ENCODE assay signal across 8 cellular contexts in the genomic region with DNA sequence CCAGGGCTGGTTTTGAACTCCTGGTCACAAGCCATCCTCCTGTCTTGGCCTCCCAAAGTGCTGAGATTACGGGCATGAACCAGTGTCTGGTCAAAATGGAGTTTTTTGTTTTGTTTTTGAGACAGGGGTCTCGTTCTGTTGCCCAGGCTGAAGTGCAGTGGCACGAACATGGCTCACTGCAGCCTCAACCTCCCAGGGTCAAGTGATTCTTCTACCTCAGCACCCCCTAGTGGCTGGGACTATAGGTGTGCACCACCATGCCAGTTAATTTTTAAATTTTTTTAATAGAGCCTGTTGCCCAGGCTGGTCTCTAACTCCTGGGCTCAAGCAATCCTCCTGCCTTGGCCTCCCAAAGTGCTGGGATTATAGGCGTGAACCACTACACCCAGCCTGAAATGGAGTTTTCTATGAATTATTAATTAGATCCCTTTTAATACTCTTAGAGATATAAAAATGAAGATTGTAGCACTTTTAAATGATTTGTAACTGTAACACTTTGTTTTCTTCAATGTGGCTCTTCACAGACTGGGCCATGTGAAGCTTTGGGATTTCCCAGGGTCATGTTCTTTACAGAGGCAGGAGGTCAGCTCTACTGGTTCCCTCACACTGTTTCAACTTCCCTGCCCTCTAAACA. TPM values are rescaled to one million over a fixed set of nuclear protein-coding genes. Genes with fewer than 3 reads are reported as not detected.
A peak's percentile ranks its signal among the peaks of the same experiment; 100 is the strongest.
DNase-seq lines count a peak whose midpoint lies in the region; ATAC-seq, FAIRE-seq and TF ChIP-seq lines count a peak whose summit lies in the region.

No MANE protein-coding gene starts in this region.

- H2AK5ac ChIP-seq in IMR-90 (ENCODE audit: low read depth, low read length) (peak overlapping the region; percentile 87), mesenchymal stem cell (ENCODE audit: low read length, severe bottlenecking) (no peak overlapping the region)

- peak overlapping the region; percentile 96 for H2BK5ac ChIP-seq in IMR-90 (ENCODE audit: low read depth, low read length, poor library complexity, severe bottlenecking)
- H2BK5ac ChIP-seq in mesenchymal stem cell (ENCODE audit: low read depth, low read length, poor library complexity, severe bottlenecking) = no peak overlapping the region

- DNase-seq in DND-41 = peak; percentile 27
- peak; percentile 50 for DNase-seq in IMR-90
- DNase-seq in K562 (ENCODE audit: extremely low read depth in 1 of 4, low spot score in 3 of 4) = peak in 1 of 4 experiments; percentile 66
- DNase-seq in mesenchymal stem cell = no peak
- DNase-seq in NCI-H1092 (lab: John Stamatoyannopoulos, UW) = no peak
- no peak for DNase-seq in NCI-H1436 (lab: John Stamatoyannopoulos, UW)
- no peak for DNase-seq in CD4-positive, alpha-beta memory T cell

- TF ChIP-seq EP300 in K562 (IDR thresholded peaks at IDR 0.05; ENCODE audit: low read length) = no peak

- H3K4me3 ChIP-seq in DND-41 (ENCODE audit: low read depth in 1 of 2, low read length in 2 of 2) (no peak overlapping the region), IMR-90 (ENCODE audit: insufficient read depth, low read depth, low read length) (no peak overlapping the region), K562 (no peak overlapping the region), mesenchymal stem cell (ENCODE audit: insufficient read depth in 1 of 2, low read depth in 1 of 2, low read length in 2 of 2) (no peak overlapping the region)
- no peak overlapping the region for H3K4me3 ChIP-seq in CD4-positive, alpha-beta memory T cell (ENCODE audit: low read length in 2 of 2)

- peak; percentile 75 for FAIRE-seq in K562 (lab: Jason Lieb, UNC)

- peaks cover 0 to 2% of the 10 kb centered on the region in 2 donors for H3K27me3 Mint-ChIP-seq in CD4-positive, alpha-beta memory T cell

- H4K5ac ChIP-seq in IMR-90 (ENCODE audit: low read depth, low read length) = peak overlapping the region; percentile 84

- H3K14ac ChIP-seq in IMR-90 (replicated peaks; ENCODE audit: low read depth, low read length) (peak overlapping the region; percentile 47), mesenchymal stem cell (ENCODE audit: low read length in 2 of 2) (no peak overlapping the region)

- H2BK20ac ChIP-seq in IMR-90 (ENCODE audit: low read depth, low read length) = peak overlapping the region; percentile 63

- H2AFZ ChIP-seq in DND-41 (ENCODE audit: low read depth, low read length) = no peak overlapping the region
- peak overlapping the region; percentile 19 for H2AFZ ChIP-seq in IMR-90 (replicated peaks; ENCODE audit: low read length, poor library complexity)
- H2AFZ ChIP-seq in K562 (ENCODE audit: low read depth, low read length) = no peak overlapping the region
- no peak overlapping the region for H2AFZ ChIP-seq in mesenchymal stem cell (ENCODE audit: low read depth, low read length)

- no peak overlapping the region for H3K9ac ChIP-seq in DND-41 (ENCODE audit: low read depth, low read length)
- peak overlapping the region; percentile 44 for H3K9ac ChIP-seq in IMR-90 (ENCODE audit: low read depth, low read length)
- H3K9ac ChIP-seq in K562 (ENCODE audit: insufficient read depth in 1 of 2, low read depth in 2 of 2, low read length in 2 of 2) = no peak overlapping the region
- H3K9ac ChIP-seq in mesenchymal stem cell (ENCODE audit: low read length) = peak overlapping the region; percentile 64

- CTCF ChIA-PET in IMR-90 (lab: Yijun Ruan, JAX) = interaction anchor here (0.9 to 2.2 kb wide), 10 partner anchors 16 to 67 kb away, joined by 3 to 12 read pairs (median 5); no protein-coding TSS in a partner anchor
- CTCF ChIA-PET in K562 (lab: Yijun Ruan, JAX; ENCODE audit: low intra/inter-chr PET ratio) = interaction anchor here (2.0 kb wide), 1 partner anchor 61 kb away, joined by 6 read pairs; no protein-coding TSS in a partner anchor
- CTCF ChIA-PET in CD4-positive, alpha-beta memory T cell (lab: Charles Lee; ENCODE audit: partially characterized antibody) = no interaction called here

- intact Hi-C loops in IMR-90 (cut with micrococcal nuclease) = loop anchor here (2.0 kb wide), 1 partner anchor 61 kb away; no protein-coding TSS in a partner anchor
- intact Hi-C loops in K562 (cut with micrococcal nuclease) = loop anchor here (1.0 kb wide), 1 partner anchor 60 kb away; no protein-coding TSS in a partner anchor
- intact Hi-C loops in CD4-positive, alpha-beta memory T cell (cut with micrococcal nuclease) = no loop called here

- H3K4me1 ChIP-seq in DND-41 (ENCODE audit: insufficient read depth, low read length) (no peaks in the 10 kb centered on the region), IMR-90 (ENCODE audit: control insufficient read depth, insufficient read depth, low read length) (peaks cover 16% of the 10 kb centered on the region), K562 (replicated peaks in 1 of 2; ENCODE audit: control insufficient read depth in 2 of 2, insufficient read depth in 2 of 2, low read length in 2 of 2) (no peaks in the 10 kb centered on the region; a peak in 1 of 5 replicates), mesenchymal stem cell (ENCODE audit: control insufficient read depth, insufficient read depth, low read depth, low read length) (no peaks in the 10 kb centered on the region)
- H3K4me1 ChIP-seq in CD4-positive, alpha-beta memory T cell (ENCODE audit: insufficient read depth, low read length) = no peaks in the 10 kb centered on the region

- H2BK12ac ChIP-seq in mesenchymal stem cell (ENCODE audit: low read length in 2 of 2) = no peak overlapping the region

- H3K27me3 ChIP-seq in DND-41 (ENCODE audit: insufficient read depth, low read length, poor library complexity) (no peaks in the 10 kb centered on the region), IMR-90 (ENCODE audit: control insufficient read depth, insufficient read depth, low read length) (no peaks in the 10 kb centered on the region), K562 (ENCODE audit: control insufficient read depth in 2 of 2, insufficient read depth in 2 of 2, low read length in 2 of 2) (no peaks in the 10 kb centered on the region; a peak in 1 of 5 replicates), mesenchymal stem cell (ENCODE audit: control insufficient read depth in 1 of 2, insufficient read depth in 1 of 2, low read length in 2 of 2) (no peaks in the 10 kb centered on the region)
- no peaks in the 10 kb centered on the region for H3K27me3 ChIP-seq in CD4-positive, alpha-beta memory T cell (ENCODE audit: insufficient read depth, low read length)

- H3K4me1 Mint-ChIP-seq in CD4-positive, alpha-beta memory T cell = no peaks in the 10 kb centered on the region

- TF ChIP-seq CTCF in DND-41 (IDR thresholded peaks at IDR 0.05; ENCODE audit: borderline replicate concordance, extremely low read depth, low read length, poor library complexity, severe bottlenecking) (peak; percentile 53), IMR-90 (conservative IDR thresholded peaks at IDR 0.05; ENCODE audit: low read depth, low read length) (peak; percentile 64), K562 (IDR thresholded peaks at IDR 0.05 in 2 of 3, conservative IDR thresholded peaks at IDR 0.05 in 1 of 3; ENCODE audit: insufficient read depth in 2 of 3, low read depth in 1 of 3, low read length in 3 of 3) (peak; percentile 66 to 73 (median 68))

- H2BK15ac ChIP-seq in IMR-90 (ENCODE audit: low read depth, low read length) = peak overlapping the region; percentile 84; the same call in 2 of the 3 replicates
- H2BK15ac ChIP-seq in mesenchymal stem cell (ENCODE audit: low read depth, poor library complexity, severe bottlenecking) = no peak overlapping the region

- TF ChIP-seq RAD21 in IMR-90 (IDR thresholded peaks at IDR 0.05; ENCODE audit: low read length) = peak; percentile 68
- peak; percentile 60 to 83; a peak in 3 of 4 replicates for TF ChIP-seq RAD21 in K562 (CRISPR knock-in tag; conservative IDR thresholded peaks at IDR 0.05 in 1 of 2, IDR thresholded peaks at IDR 0.05 in 1 of 2)

- no peaks in the 10 kb centered on the region for H3K9me3 ChIP-seq in DND-41 (ENCODE audit: insufficient read depth, low read length, severe bottlenecking)
- H3K9me3 ChIP-seq in IMR-90 (ENCODE audit: control insufficient read depth, insufficient read depth, low read length) = no peaks in the 10 kb centered on the region
- no peaks in the 10 kb centered on the region for H3K9me3 ChIP-seq in K562 (replicated peaks; ENCODE audit: control insufficient read depth, insufficient read depth, low read depth, low read length)
- H3K9me3 ChIP-seq in mesenchymal stem cell (ENCODE audit: control insufficient read depth, low read length) = no peaks in the 10 kb centered on the region
- H3K9me3 ChIP-seq in CD4-positive, alpha-beta memory T cell (ENCODE audit: control insufficient read depth in 1 of 2, low read length in 2 of 2) = no peaks in the 10 kb centered on the region

- H3K36me3 ChIP-seq in DND-41 (ENCODE audit: insufficient read depth, low read length) = no peaks in the 10 kb centered on the region
- no peaks in the 10 kb centered on the region for H3K36me3 ChIP-seq in IMR-90 (ENCODE audit: control insufficient read depth, insufficient read depth, low read length)
- no peaks in the 10 kb centered on the region for H3K36me3 ChIP-seq in K562 (ENCODE audit: control insufficient read depth, insufficient read depth, low read length)
- no peaks in the 10 kb centered on the region for H3K36me3 ChIP-seq in mesenchymal stem cell (ENCODE audit: control insufficient read depth in 1 of 2, insufficient read depth in 2 of 2, low read depth in 1 of 2, low read length in 2 of 2)
- no peaks in the 10 kb centered on the region for H3K36me3 ChIP-seq in CD4-positive, alpha-beta memory T cell (ENCODE audit: insufficient read depth, low read length)

- no CpG with 5 or more reads among the region's 4 CpGs for WGBS in IMR-90 (ENCODE audit: extremely low coverage in 2 of 2, insufficient read length in 1 of 2), 2 experiments
- WGBS in K562 (ENCODE audit: insufficient coverage, low coverage, missing lambda C conversion rate) = 8% methylated on average over 4 of the region's 4 CpGs
- 69% methylated on average over 3 of the region's 4 CpGs for WGBS in mesenchymal stem cell

- H3K27ac ChIP-seq in DND-41 (ENCODE audit: low read length) = no peak overlapping the region
- peak overlapping the region; percentile 88 for H3K27ac ChIP-seq in IMR-90 (ENCODE audit: insufficient read depth, low read length)
- H3K27ac ChIP-seq in K562 (ENCODE audit: extremely low read depth, low read depth, low read length) = no peak overlapping the region
- no peak overlapping the region for H3K27ac ChIP-seq in mesenchymal stem cell (ENCODE audit: low read length, poor library complexity, severe bottlenecking)
- H3K27ac ChIP-seq in CD4-positive, alpha-beta memory T cell (ENCODE audit: low read depth, low read length) = no peak overlapping the region

- H3K9me1 ChIP-seq in IMR-90 (ENCODE audit: insufficient read depth, low read length) (peaks cover 13% of the 10 kb centered on the region), K562 (ENCODE audit: control insufficient read depth, insufficient read depth, low read length) (no peaks in the 10 kb centered on the region)

- H2BK120ac ChIP-seq in IMR-90 (ENCODE audit: low read depth, low read length) = peak overlapping the region; percentile 86
- H2BK120ac ChIP-seq in mesenchymal stem cell (ENCODE audit: low read depth, low read length) = no peak overlapping the region

- H3K27ac Mint-ChIP-seq in CD4-positive, alpha-beta memory T cell = peak overlapping the region in 1 of 7 donors; percentile 46

- in situ Hi-C loops in IMR-90 (cut with MboI; ENCODE audit: low sequenced_read_pairs) (no loop called here), K562 (cut with MboI) (no loop called here)

- H3K18ac ChIP-seq in IMR-90 (ENCODE audit: low read depth, low read length) = peak overlapping the region; percentile 82
- peak overlapping the region in 1 of 2 experiments; percentile 29 for H3K18ac ChIP-seq in mesenchymal stem cell (ENCODE audit: low read depth in 1 of 2, low read length in 2 of 2)

- H4K91ac ChIP-seq in IMR-90 (ENCODE audit: insufficient read depth, low read depth, low read length) (peak overlapping the region; percentile 55), mesenchymal stem cell (ENCODE audit: low read length) (no peak overlapping the region)

- peaks cover 0 to 7% (median 0%) of the 10 kb centered on the region in 8 donors for H3K9me3 Mint-ChIP-seq in CD4-positive, alpha-beta memory T cell

- POLR2A ChIA-PET in IMR-90 (lab: Charles Lee; ENCODE audit: unreplicated experiment) = interaction anchor here (0.9 to 2.3 kb wide), 5 partner anchors 11 to 44 kb away, joined by 3 to 20 read pairs (median 6); partner anchors contain the start of gene SPARC
- POLR2A ChIA-PET in K562 (lab: Yijun Ruan, JAX) = no interaction called here
- POLR2A ChIA-PET in CD4-positive, alpha-beta memory T cell (lab: Charles Lee; ENCODE audit: partially characterized antibody) = no interaction called here

- no peaks in the 10 kb centered on the region for H3K79me2 ChIP-seq in DND-41 (ENCODE audit: insufficient read depth, low read length)
- H3K79me2 ChIP-seq in K562 (ENCODE audit: control insufficient read depth, insufficient read depth, low read length) = no peaks in the 10 kb centered on the region

- H2AK9ac ChIP-seq in IMR-90 (replicated peaks; ENCODE audit: low read depth, low read length, poor library complexity) = peak overlapping the region; percentile 56

- no peak overlapping the region for H3K4me3 Mint-ChIP-seq in CD4-positive, alpha-beta memory T cell

- H3K36me3 Mint-ChIP-seq in CD4-positive, alpha-beta memory T cell = peaks cover 0 to 11% of the 10 kb centered on the region in 2 donors

- BruUV-seq in IMR-90 (replicated peaks; lab: Mats Ljungman, UMichigan) = no TSS peak
- BruUV-seq in K562 (replicated peaks; lab: Mats Ljungman, UMichigan) = no TSS peak

- TF ChIP-seq POLR2A in IMR-90 (IDR thresholded peaks at IDR 0.05; ENCODE audit: low read depth, low read length) (no peak), K562 (conservative IDR thresholded peaks at IDR 0.05) (no peak)

- dilution Hi-C loops in IMR-90 (cut with HindIII; ENCODE audit: low sequenced_read_pairs, unreplicated experiment) = no loop called here

- H4K20me1 ChIP-seq in DND-41 (ENCODE audit: insufficient read depth, low read length) (no peaks in the 10 kb centered on the region), IMR-90 (ENCODE audit: insufficient read depth, low read length) (no peaks in the 10 kb centered on the region), K562 (replicated peaks; ENCODE audit: control insufficient read depth, insufficient read depth, low read length) (no peaks in the 10 kb centered on the region)

- peak overlapping the region; percentile 12 to 74; a peak in 3 of 4 replicates for H4K8ac ChIP-seq in IMR-90 (ENCODE audit: low read depth in 2 of 2, low read length in 2 of 2)
- H4K8ac ChIP-seq in mesenchymal stem cell (ENCODE audit: low read length) = peak overlapping the region; percentile 47

- peak overlapping the region; percentile 14; the same call in 1 of the 2 replicates for H3K56ac ChIP-seq in IMR-90 (ENCODE audit: extremely low read depth, insufficient read depth, low read length)

- no peak overlapping the region for H3K4me2 ChIP-seq in DND-41 (ENCODE audit: insufficient read depth, low read length)
- H3K4me2 ChIP-seq in IMR-90 (ENCODE audit: low read depth, low read length) = peak overlapping the region; percentile 82
- no peak overlapping the region for H3K4me2 ChIP-seq in K562 (ENCODE audit: insufficient read depth, low read length)
- H3K4me2 ChIP-seq in mesenchymal stem cell (ENCODE audit: low read length, poor library complexity, severe bottlenecking) = no peak overlapping the region

- peak overlapping the region; percentile 49 for H3K23ac ChIP-seq in IMR-90 (ENCODE audit: low read depth, low read length)
- no peak overlapping the region for H3K23ac ChIP-seq in mesenchymal stem cell (ENCODE audit: low read length in 2 of 2)

- ATAC-seq in DND-41 (ENCODE audit: insufficient read depth, low read depth) (peak; percentile 56; the same call in 2 of the 3 replicates), IMR-90 (ENCODE audit: low read depth) (peak; percentile 56), K562 (peak; percentile 94), GM21367 (IDR thresholded peaks at IDR 0.05; ENCODE audit: unreplicated experiment) (no peak)

- H3K4ac ChIP-seq in IMR-90 (ENCODE audit: low read depth, low read length) (peak overlapping the region; percentile 91), mesenchymal stem cell (ENCODE audit: low read depth in 1 of 2, low read length in 2 of 2) (no peak overlapping the region)

- H3K79me1 ChIP-seq in IMR-90 (ENCODE audit: low read depth in 1 of 2, low read length in 2 of 2) (peaks cover 0 to 24% of the 10 kb centered on the region in 2 experiments; a peak in 2 of 4 replicates), mesenchymal stem cell (replicated peaks; ENCODE audit: low read length, poor library complexity, severe bottlenecking) (no peaks in the 10 kb centered on the region)

RNA-seq across cellular contexts. Expression of gene SPARC, which starts 32.6 kb away (rescaled TPM):
- total RNA-seq in IMR-90 (2012; rRNA removed) = 1,186 and 1,450 TPM in 2 replicates
- polyA plus RNA-seq in IMR-90 (2012; rRNA removed) = 4,692 and 5,281 TPM in 2 replicates
- polyA plus RNA-seq in IMR-90 (2012; cell fraction: cytosol; rRNA removed) = 1,755 and 1,772 TPM in 2 replicates
- polyA plus RNA-seq in IMR-90 (2012; cell fraction: nucleus; rRNA removed; ENCODE audit: low replicate concordance) = 949 and 1,641 TPM in 2 replicates
- 2.8 and 4.7 TPM in 2 replicates for total RNA-seq in K562 (2011; cell fraction: chromatin; rRNA removed; ENCODE audit: low replicate concordance)
- total RNA-seq in K562 (2011; cell fraction: nucleolus; rRNA removed) = 2.7 and 4.2 TPM in 2 replicates
- 5.5 and 7.9 TPM in 2 replicates for total RNA-seq in K562 (2011; cell fraction: nucleoplasm; rRNA removed)
- total RNA-seq in K562 (2014; rRNA removed) = 9.4 and 10.5 TPM in 2 replicates
- total RNA-seq in K562 (2014; rRNA removed; fragmentation: Illumina TruSeq; extraction: Trizol) = 10.8 and 11.1 TPM in 2 replicates
- 9.9 and 10.5 TPM in 2 replicates for total RNA-seq in K562 (2015; rRNA removed; fragmentation: Illumina TruSeq; extraction: Trizol)
- 20.4 and 24.3 TPM in 2 replicates for total RNA-seq in K562 (2021)
- 3.0 and 6.1 TPM in 2 replicates for polyA plus RNA-seq in K562 (2011; rRNA removed)
- 3.5 and 10.7 TPM in 2 replicates for polyA plus RNA-seq in K562 (2011; cell fraction: cytosol; rRNA removed)
- polyA plus RNA-seq in K562 (2011; cell fraction: nucleus; rRNA removed) = 2.4 and 2.6 TPM in 2 replicates
- polyA plus RNA-seq in K562 (2012) = 39.6 and 46.1 TPM in 2 replicates
- polyA plus RNA-seq in K562 (2014; fragmentation: Illumina TruSeq; extraction: Trizol) = 18.5 and 20.2 TPM in 2 replicates
- 10 to 100 TPM; 12.2 to 35.6 TPM for polyA plus RNA-seq in K562 (2014; fragmentation: Nextera tagmentation; extraction: Ambion mirVana)
- 10.0 and 14.1 TPM in 2 replicates for polyA plus RNA-seq in K562 (2014; rRNA removed)
- 2.1 and 3.4 TPM in 2 replicates for polyA minus RNA-seq in K562 (2011; rRNA and poly(A)+ RNA removed)
- polyA minus RNA-seq in K562 (2011; cell fraction: cytosol; rRNA and poly(A)+ RNA removed) = 2.1 TPM in 1 of 2 replicates, not detected in the other
- 0.56 and 0.81 TPM in 2 replicates for polyA minus RNA-seq in K562 (2011; cell fraction: nucleus; rRNA and poly(A)+ RNA removed)
- polyA plus RNA-seq in mesenchymal stem cell (2013, experiment 1 of 2) = 5,201 TPM
- 4,942 TPM for polyA plus RNA-seq in mesenchymal stem cell (2013, experiment 2 of 2)
- under 1 TPM; 0.19 to 0.47 TPM for total RNA-seq in CD4-positive, alpha-beta memory T cell
- polyA plus RNA-seq in CD4-positive, alpha-beta memory T cell = under 1 TPM in 1 of 2 donors, not detected in 1; 0.37 TPM

RNA-seq across cellular contexts. Expression of gene ATOX1, which starts 39.1 kb away (rescaled TPM):
- total RNA-seq in IMR-90 (2012; rRNA removed) (56.3 and 76.7 TPM in 2 replicates), K562 (2014; rRNA removed) (66.2 and 70.3 TPM in 2 replicates), K562 (2014; rRNA removed; fragmentation: Illumina TruSeq; extraction: Trizol) (59.8 and 68.2 TPM in 2 replicates), K562 (2015; rRNA removed; fragmentation: Illumina TruSeq; extraction: Trizol) (72.2 and 73.8 TPM in 2 replicates), K562 (2021) (86.2 and 93.0 TPM in 2 replicates)
- polyA plus RNA-seq in IMR-90 (2012; rRNA removed) (360 and 398 TPM in 2 replicates), K562 (2011; rRNA removed) (59.2 and 75.4 TPM in 2 replicates), K562 (2014; fragmentation: Illumina TruSeq; extraction: Trizol) (118 and 156 TPM in 2 replicates), K562 (2014; fragmentation: Nextera tagmentation; extraction: Ambion mirVana) (100 to 1,000 TPM; 303 to 318 TPM), K562 (2014; rRNA removed) (111 and 153 TPM in 2 replicates)
- polyA plus RNA-seq in IMR-90 (2012; cell fraction: cytosol; rRNA removed) = 336 and 385 TPM in 2 replicates
- 87.4 and 97.2 TPM in 2 replicates for polyA plus RNA-seq in IMR-90 (2012; cell fraction: nucleus; rRNA removed; ENCODE audit: low replicate concordance)
- 31.3 and 35.6 TPM in 2 replicates for total RNA-seq in K562 (2011; cell fraction: chromatin; rRNA removed; ENCODE audit: low replicate concordance)
- total RNA-seq in K562 (2011; cell fraction: nucleolus; rRNA removed) = 32.5 and 42.5 TPM in 2 replicates
- 43.0 and 57.0 TPM in 2 replicates for total RNA-seq in K562 (2011; cell fraction: nucleoplasm; rRNA removed)
- polyA plus RNA-seq in K562 (2011; cell fraction: cytosol; rRNA removed) = 149 and 236 TPM in 2 replicates
- polyA plus RNA-seq in K562 (2011; cell fraction: nucleus; rRNA removed) = 44.2 and 47.6 TPM in 2 replicates
- 94.6 and 155 TPM in 2 replicates for polyA plus RNA-seq in K562 (2012)
- 80.6 and 107 TPM in 2 replicates for polyA minus RNA-seq in K562 (2011; rRNA and poly(A)+ RNA removed)
- polyA minus RNA-seq in K562 (2011; cell fraction: cytosol; rRNA and poly(A)+ RNA removed) = 22.8 and 37.2 TPM in 2 replicates
- polyA minus RNA-seq in K562 (2011; cell fraction: nucleus; rRNA and poly(A)+ RNA removed) = 27.0 and 27.1 TPM in 2 replicates
- 310 TPM for polyA plus RNA-seq in mesenchymal stem cell (2013, experiment 1 of 2)
- polyA plus RNA-seq in mesenchymal stem cell (2013, experiment 2 of 2) = 311 TPM
- 10 to 100 TPM; 28.2 to 31.0 TPM for total RNA-seq in CD4-positive, alpha-beta memory T cell
- 10 to 100 TPM; 42.8 to 64.5 TPM for polyA plus RNA-seq in CD4-positive, alpha-beta memory T cell

RNA-seq across cellular contexts. Expression of gene G3BP1, which starts 52.4 kb away (rescaled TPM):
- total RNA-seq in IMR-90 (2012; rRNA removed) (272 and 482 TPM in 2 replicates), K562 (2014; rRNA removed) (105 and 130 TPM in 2 replicates), K562 (2014; rRNA removed; fragmentation: Illumina TruSeq; extraction: Trizol) (238 and 257 TPM in 2 replicates), K562 (2015; rRNA removed; fragmentation: Illumina TruSeq; extraction: Trizol) (195 and 209 TPM in 2 replicates), K562 (2021) (260 and 264 TPM in 2 replicates)
- polyA plus RNA-seq in IMR-90 (2012; rRNA removed) (32.8 and 40.2 TPM in 2 replicates), K562 (2011; rRNA removed) (74.3 and 101 TPM in 2 replicates), K562 (2014; fragmentation: Illumina TruSeq; extraction: Trizol) (142 and 173 TPM in 2 replicates), K562 (2014; fragmentation: Nextera tagmentation; extraction: Ambion mirVana) (10 to 100 TPM; 54.7 to 55.5 TPM), K562 (2014; rRNA removed) (69.7 and 79.8 TPM in 2 replicates)
- 11.6 and 22.4 TPM in 2 replicates for polyA plus RNA-seq in IMR-90 (2012; cell fraction: cytosol; rRNA removed)
- polyA plus RNA-seq in IMR-90 (2012; cell fraction: nucleus; rRNA removed; ENCODE audit: low replicate concordance) = 6.2 and 28.5 TPM in 2 replicates
- 109 and 174 TPM in 2 replicates for total RNA-seq in K562 (2011; cell fraction: chromatin; rRNA removed; ENCODE audit: low replicate concordance)
- total RNA-seq in K562 (2011; cell fraction: nucleolus; rRNA removed) = 80.2 and 99.9 TPM in 2 replicates
- 122 and 186 TPM in 2 replicates for total RNA-seq in K562 (2011; cell fraction: nucleoplasm; rRNA removed)
- polyA plus RNA-seq in K562 (2011; cell fraction: cytosol; rRNA removed) = 35.6 and 53.9 TPM in 2 replicates
- 53.2 and 53.3 TPM in 2 replicates for polyA plus RNA-seq in K562 (2011; cell fraction: nucleus; rRNA removed)
- 64.6 and 142 TPM in 2 replicates for polyA plus RNA-seq in K562 (2012)
- 228 and 286 TPM in 2 replicates for polyA minus RNA-seq in K562 (2011; rRNA and poly(A)+ RNA removed)
- polyA minus RNA-seq in K562 (2011; cell fraction: cytosol; rRNA and poly(A)+ RNA removed) = 120 and 156 TPM in 2 replicates
- polyA minus RNA-seq in K562 (2011; cell fraction: nucleus; rRNA and poly(A)+ RNA removed) = 97.3 and 124 TPM in 2 replicates
- polyA plus RNA-seq in mesenchymal stem cell (2013, experiment 1 of 2) = 50.3 TPM
- polyA plus RNA-seq in mesenchymal stem cell (2013, experiment 2 of 2) = 51.5 TPM
- total RNA-seq in CD4-positive, alpha-beta memory T cell = 100 to 1,000 TPM; 189 to 193 TPM
- 100 to 1,000 TPM; 178 to 188 TPM for polyA plus RNA-seq in CD4-positive, alpha-beta memory T cell

Comparison
In these comparisons a context has a peak if more than half of its experiments do, and no peak if none do; other contexts are left out.
1. DNase-seq: peak in DND-41 (single experiment) and IMR-90 (single experiment); none in mesenchymal stem cell (single experiment), NCI-H1092 (single experiment), NCI-H1436 (single experiment) and CD4-positive, alpha-beta memory T cell (0 of 5).
2. H3K9ac ChIP-seq: peak in IMR-90 (single experiment) and mesenchymal stem cell (single experiment); none in DND-41 (single experiment) and K562 (0 of 2).
3. RNA of gene SPARC, which starts 32.6 kb away (total RNA-seq): 1,186 to 1,450 TPM in IMR-90; 2.7 to 24.3 TPM in K562 and 0.19 to 0.47 TPM in CD4-positive, alpha-beta memory T cell; every median in the first group is over 10 times any median in the second.
4. Peak in every context shown above with its lines, with median percentiles within 50 percentile points of each other: CTCF ChIP-seq.